8 cellular contexts compared by ENCODE assay signal in genomic region chr1:208243851-208244583, GRCh38. TPM values are rescaled to one million over a fixed set of nuclear protein-coding genes. Genes with fewer than 3 reads are reported as not detected.
A peak's percentile ranks its signal among the peaks of the same experiment; 100 is the strongest.
DNase-seq lines count a peak whose midpoint lies in the region; ATAC-seq lines count a peak whose summit lies in the region.

Gene PLXNA2, minus strand, starts transcription at chr1:208244384. Its CDS starts 26,462 bp downstream, at chr1:208217922.

- peaks cover 55% of the 10 kb centered on the region for H3K27me3 Mint-ChIP-seq in dendritic cell treated with granulocyte-macrophage colony-stimulating factor and Interleukin-4, amounts not matched to agents 40 ng/mL and 50 ng/mL, for 4 days

- H3K4me3 Mint-ChIP-seq in dendritic cell treated with granulocyte-macrophage colony-stimulating factor and Interleukin-4, amounts not matched to agents 40 ng/mL and 50 ng/mL, for 4 days: peak within 1 kb of the TSS; percentile 98

- ATAC-seq in HG02885 (IDR thresholded peaks at IDR 0.05; ENCODE audit: poor library complexity, unreplicated experiment) (peak; percentile 51), left lobe of liver (peak; percentile 74), HG03565 (IDR thresholded peaks at IDR 0.05; ENCODE audit: unreplicated experiment) (no peak)

- H3K36me3 Mint-ChIP-seq in dendritic cell treated with granulocyte-macrophage colony-stimulating factor and Interleukin-4, amounts not matched to agents 40 ng/mL and 50 ng/mL, for 4 days (ENCODE audit: low read depth): peaks cover 8% of the 10 kb centered on the region

- intact Hi-C loops in dendritic cell treated with granulocyte-macrophage colony-stimulating factor and Interleukin-4, amounts not matched to agents 40 ng/mL and 50 ng/mL, for 4 days (cut with micrococcal nuclease): loop anchor here (2.0 kb wide), 2 partner anchors 151 to 223 kb away; no protein-coding TSS in a partner anchor

- DNase-seq in DMS 273 (lab: John Stamatoyannopoulos, UW; ENCODE audit: unreplicated experiment) (peak; percentile 90), NCI-H510A (lab: John Stamatoyannopoulos, UW) (peak; percentile 89), left lobe of liver (ENCODE audit: low spot score) (peak; percentile 92)
- peak; percentile 53 for DNase-seq in activated CD4-positive, alpha-beta T cell treated with anti-CD3 and anti-CD28 coated beads, Interleukin-2, amount 50 U/mL, for 1 hour
- peak; percentile 53 for DNase-seq in stimulated activated CD4-positive, alpha-beta T cell treated with anti-CD3 and anti-CD28 coated beads, Interleukin-4, amount 100 ng/mL, for 1 hour

- H3K27ac Mint-ChIP-seq in dendritic cell treated with granulocyte-macrophage colony-stimulating factor and Interleukin-4, amounts not matched to agents 40 ng/mL and 50 ng/mL, for 4 days: peak within 1 kb of the TSS; percentile 89

- H3K9me3 Mint-ChIP-seq in dendritic cell treated with granulocyte-macrophage colony-stimulating factor and Interleukin-4, amounts not matched to agents 40 ng/mL and 50 ng/mL, for 4 days: no peaks in the 10 kb centered on the region

- H3K4me1 Mint-ChIP-seq in dendritic cell treated with granulocyte-macrophage colony-stimulating factor and Interleukin-4, amounts not matched to agents 40 ng/mL and 50 ng/mL, for 4 days (ENCODE audit: low read depth): peaks cover 44% of the 10 kb centered on the region

RNA-seq across cellular contexts. Expression of gene PLXNA2, which starts in this region (rescaled TPM):
- 9.3 TPM for total RNA-seq in left lobe of liver
